8 cellular contexts compared by ENCODE assay signal in the genomic region with DNA sequence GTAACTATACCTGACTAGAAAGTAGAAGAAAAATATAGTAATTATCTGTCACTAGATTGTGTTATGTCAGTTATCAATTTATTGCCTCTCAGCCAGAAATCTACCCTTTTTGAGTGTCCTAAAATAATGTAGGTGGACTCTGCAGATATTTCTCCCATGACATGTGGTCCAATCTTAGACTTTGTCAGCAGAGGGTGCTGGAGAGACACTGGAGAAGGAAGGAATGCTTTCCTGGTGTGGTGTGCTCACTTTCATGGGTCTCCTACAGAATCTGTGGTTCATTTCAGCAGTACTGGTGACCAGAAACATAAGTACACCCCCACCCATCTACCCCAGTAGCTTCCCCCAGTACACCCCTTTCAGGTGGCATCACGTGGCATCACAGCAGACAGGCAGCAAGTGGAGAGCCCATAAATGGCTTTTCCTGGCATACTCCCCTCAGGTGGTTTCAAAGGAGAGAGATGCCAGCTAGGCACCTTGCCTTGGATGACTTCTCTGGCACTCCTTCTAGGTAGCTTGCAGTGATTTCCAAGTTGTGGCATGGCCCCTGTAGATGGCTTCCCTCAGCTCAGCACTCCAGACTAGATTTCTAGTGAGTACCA.
DNase-seq lines count a peak whose midpoint lies in the region; ATAC-seq and TF ChIP-seq lines count a peak whose summit lies in the region.

No MANE protein-coding gene starts in this region.

- no peaks in the 10 kb centered on the region for H3K4me1 Mint-ChIP-seq in chondrocyte (ENCODE audit: low read depth)

- DNase-seq in NOMO-1 treated with DMSO at 0.1 percent for 48 hours (lab: John Stamatoyannopoulos, UW; ENCODE audit: unreplicated experiment): peak; percentile 3
- no peak for DNase-seq in NOMO-1 (lab: John Stamatoyannopoulos, UW; ENCODE audit: unreplicated experiment in 2 of 2)
- peak; percentile 2 for DNase-seq in NCI-H146 treated with DMSO at 0.1 percent for 48 hours (lab: John Stamatoyannopoulos, UW; ENCODE audit: unreplicated experiment)
- no peak for DNase-seq in chondrocyte (ENCODE audit: low spot score)
- no peak for DNase-seq in retinal pigment epithelial cell (ENCODE audit: low read depth)
- no peak for DNase-seq in KG1 (lab: John Stamatoyannopoulos, UW)

- TF ChIP-seq CTCF in chondrocyte (IDR thresholded peaks at IDR 0.05) (peak; percentile 75), retinal pigment epithelial cell (conservative IDR thresholded peaks at IDR 0.05; ENCODE audit: low read depth, low read length) (peak; percentile 59)

- H3K4me3 ChIP-seq in retinal pigment epithelial cell (ENCODE audit: low read length): no peak overlapping the region

- no peak for ATAC-seq in HG02938 (IDR thresholded peaks at IDR 0.05; ENCODE audit: unreplicated experiment)
- no peak for ATAC-seq in GM18511 (IDR thresholded peaks at IDR 0.05; ENCODE audit: unreplicated experiment)

- H3K27ac Mint-ChIP-seq in chondrocyte (ENCODE audit: unreplicated experiment): no peak overlapping the region

- no peaks in the 10 kb centered on the region for H3K9me3 Mint-ChIP-seq in chondrocyte (ENCODE audit: low read depth)

- H3K27me3 Mint-ChIP-seq in chondrocyte (ENCODE audit: low read depth): peaks cover 10% of the 10 kb centered on the region

- no peaks in the 10 kb centered on the region for H3K36me3 Mint-ChIP-seq in chondrocyte (ENCODE audit: low read depth)

- no peak overlapping the region for H3K4me3 Mint-ChIP-seq in chondrocyte (ENCODE audit: unreplicated experiment)

Comparison
In these comparisons a context has a peak if more than half of its experiments do, and no peak if none do; other contexts are left out.
1. DNase-seq: peak in NOMO-1 treated with DMSO at 0.1 percent for 48 hours (single experiment) and NCI-H146 treated with DMSO at 0.1 percent for 48 hours (single experiment); none in NOMO-1 (0 of 2), chondrocyte (single experiment), retinal pigment epithelial cell (single experiment) and KG1 (single experiment).